In genomic region chr6:137489410-137490371, GRCh38 we compare ENCODE assay signal across 14 cellular contexts. TPM values are rescaled to one million over a fixed set of nuclear protein-coding genes. Genes with fewer than 3 reads are reported as not detected.
DNase-seq lines count a peak whose midpoint lies in the region; ATAC-seq and TF ChIP-seq lines count a peak whose summit lies in the region.
"Had no signal": no experiment of that assay in that cellular context is flagged by ENCODE, and none has a peak within 500 bp of the region (broad histone marks: within the 10 kb centered on the region; RNA-seq: fewer than 3 reads in every experiment).

No MANE protein-coding gene starts in this region.

- H3K4me3 ChIP-seq in HUES64 (ENCODE audit: low read length) (peak overlapping the region; percentile 54), esophagus muscularis mucosa (peak overlapping the region in 1 of 4 donors; percentile 36), trophoblast cell (ENCODE audit: low read depth, low read length) (no peak overlapping the region)
- H3K4me3 ChIP-seq: lung, SK-N-MC had no signal

- no peak overlapping the region for H3K14ac ChIP-seq in trophoblast cell (ENCODE audit: low read length)

- peak overlapping the region; percentile 45 for H3K27ac Mint-ChIP-seq in T-helper 2 cell treated with Interferon-gamma antibody and Interleukin-4, amounts not matched to agents 5 μg/mL and 100 μg/mL, for 36 hours

- no peak overlapping the region for H4K8ac ChIP-seq in trophoblast cell (ENCODE audit: low read depth, low read length)

- H3K36me3 ChIP-seq in HUES64 (ENCODE audit: insufficient read depth, low read length) = no peaks in the 10 kb centered on the region
- no peaks in the 10 kb centered on the region for H3K36me3 ChIP-seq in esophagus muscularis mucosa
- H3K36me3 ChIP-seq in trophoblast cell (ENCODE audit: control insufficient read depth in 1 of 2, insufficient read depth in 2 of 2, low read length in 2 of 2) = no peaks in the 10 kb centered on the region

- H3K27me3 ChIP-seq in HUES64 (ENCODE audit: insufficient read depth, low read length) = peaks cover 100% of the 10 kb centered on the region
- peaks cover 11 to 100% (median 89%) of the 10 kb centered on the region in 4 donors for H3K27me3 ChIP-seq in esophagus muscularis mucosa
- peaks cover 85% of the 10 kb centered on the region for H3K27me3 ChIP-seq in trophoblast cell (ENCODE audit: insufficient read depth, low read length)

- intact Hi-C loops in esophagus muscularis mucosa (cut with DNase I) = no loop called here

- H3K4me2 ChIP-seq in trophoblast cell (ENCODE audit: low read length) = peak overlapping the region; percentile 42

- DNase-seq in T-helper 2 cell treated with Interferon-gamma antibody and Interleukin-4, amounts not matched to agents 5 μg/mL and 100 μg/mL, for 36 hours (ENCODE audit: low spot score) = no peak
- DNase-seq in T-helper 2 cell = no peak
- DNase-seq in esophagus muscularis mucosa (ENCODE audit: extremely low spot score) = peak; percentile 68
- DNase-seq in trophoblast cell = no peak
- no peak for DNase-seq in CD1c-positive myeloid dendritic cell (ENCODE audit: extremely low spot score)
- DNase-seq: caudate nucleus, NCI-H1105 treated with DMSO at 0.1 percent for 48 hours had no signal

- no peak for ATAC-seq in HG02852 (IDR thresholded peaks at IDR 0.05; ENCODE audit: unreplicated experiment)
- ATAC-seq in GM21723 (IDR thresholded peaks at IDR 0.05; ENCODE audit: unreplicated experiment) = no peak

- no peaks in the 10 kb centered on the region for H3K79me1 ChIP-seq in trophoblast cell (ENCODE audit: low read length)

- H3K27me3 Mint-ChIP-seq in T-helper 2 cell treated with Interferon-gamma antibody and Interleukin-4, amounts not matched to agents 5 μg/mL and 100 μg/mL, for 36 hours (ENCODE audit: low read depth) = peaks cover 94% of the 10 kb centered on the region

- no peak overlapping the region for H4K12ac ChIP-seq in trophoblast cell (ENCODE audit: low read depth, low read length)

- peaks cover 22% of the 10 kb centered on the region for H3K4me1 Mint-ChIP-seq in T-helper 2 cell treated with Interferon-gamma antibody and Interleukin-4, amounts not matched to agents 5 μg/mL and 100 μg/mL, for 36 hours (ENCODE audit: low read depth)

- H3K9me3 ChIP-seq in HUES64 (ENCODE audit: insufficient read depth, low read depth, low read length) (no peaks in the 10 kb centered on the region), esophagus muscularis mucosa (no peaks in the 10 kb centered on the region), trophoblast cell (ENCODE audit: insufficient read depth, low read depth, low read length) (peaks cover 6% of the 10 kb centered on the region)

- H2AFZ ChIP-seq in trophoblast cell (ENCODE audit: insufficient read depth, low read length, poor library complexity) = no peak overlapping the region

- no peak overlapping the region for H3K9ac ChIP-seq in HUES64 (ENCODE audit: low read depth, low read length)
- H3K9ac ChIP-seq in trophoblast cell (ENCODE audit: low read length) = no peak overlapping the region

- no peaks in the 10 kb centered on the region for H3K79me2 ChIP-seq in trophoblast cell (ENCODE audit: control insufficient read depth, insufficient read depth, low read length, poor library complexity)

- no peak overlapping the region for H2BK12ac ChIP-seq in trophoblast cell (ENCODE audit: low read length)

- H2BK5ac ChIP-seq in trophoblast cell (ENCODE audit: low read depth, low read length, poor library complexity) = no peak overlapping the region

- no peak overlapping the region for H3K4ac ChIP-seq in trophoblast cell (ENCODE audit: low read depth, low read length)

- no peak overlapping the region for H3K18ac ChIP-seq in trophoblast cell (ENCODE audit: low read length)

- H4K91ac ChIP-seq in trophoblast cell (ENCODE audit: low read depth, low read length) = no peak overlapping the region

- no peak overlapping the region for H2AK5ac ChIP-seq in trophoblast cell (ENCODE audit: low read length)

- H3K36me3 Mint-ChIP-seq in T-helper 2 cell treated with Interferon-gamma antibody and Interleukin-4, amounts not matched to agents 5 μg/mL and 100 μg/mL, for 36 hours (ENCODE audit: low read depth) = peaks cover 7% of the 10 kb centered on the region

- no peak for TF ChIP-seq POLR2A in esophagus muscularis mucosa (IDR thresholded peaks at IDR 0.05; ENCODE audit: low read depth)

- H3K9me3 Mint-ChIP-seq in T-helper 2 cell treated with Interferon-gamma antibody and Interleukin-4, amounts not matched to agents 5 μg/mL and 100 μg/mL, for 36 hours = no peaks in the 10 kb centered on the region

- H3K27ac ChIP-seq in HUES64 (ENCODE audit: low read depth, low read length) (no peak overlapping the region; the same call in 1 of the 2 replicates), esophagus muscularis mucosa (replicated peaks in 1 of 4) (no peak overlapping the region), trophoblast cell (ENCODE audit: low read depth, low read length) (no peak overlapping the region)
- H3K27ac ChIP-seq: SK-N-MC had no signal

- TF ChIP-seq CTCF in esophagus muscularis mucosa (IDR thresholded peaks at IDR 0.05) = no peak

- no peak overlapping the region for H3K23ac ChIP-seq in trophoblast cell (ENCODE audit: low read length)

- H2BK120ac ChIP-seq in trophoblast cell (ENCODE audit: insufficient read depth, low read length, poor library complexity) = no peak overlapping the region

- WGBS in HUES64 = 2% methylated on average over 42 of the region's 43 CpGs
- WGBS in esophagus muscularis mucosa = 33% methylated on average over 41 of the region's 43 CpGs
- no CpG with 5 or more reads among the region's 43 CpGs for WGBS in trophoblast cell (ENCODE audit: extremely low coverage, insufficient coverage, insufficient read length)

- H3K4me1 ChIP-seq in HUES64 (ENCODE audit: insufficient read depth, low read length) = peaks cover 59% of the 10 kb centered on the region
- H3K4me1 ChIP-seq in esophagus muscularis mucosa = peaks cover 26 to 51% (median 43%) of the 10 kb centered on the region in 4 donors
- H3K4me1 ChIP-seq in trophoblast cell (ENCODE audit: control insufficient read depth in 1 of 2, insufficient read depth in 2 of 2, low read length in 2 of 2) = peaks cover 16 to 18% of the 10 kb centered on the region in 2 experiments

- no peak for TF ChIP-seq EP300 in esophagus muscularis mucosa (IDR thresholded peaks at IDR 0.05)

- H3K4me3 Mint-ChIP-seq in T-helper 2 cell treated with Interferon-gamma antibody and Interleukin-4, amounts not matched to agents 5 μg/mL and 100 μg/mL, for 36 hours = no peak overlapping the region

RNA-seq across cellular contexts. Expression of gene OLIG3, which starts 4.5 kb away (rescaled TPM):
- 3.9 TPM for polyA plus RNA-seq in HUES64 (2013, experiment 1 of 2)
- polyA plus RNA-seq in HUES64 (2013, experiment 2 of 2) = 2.3 TPM
- under 1 TPM in 1 of 4 donors, not detected in 3; 0.32 TPM for total RNA-seq in esophagus muscularis mucosa
- polyA plus RNA-seq in trophoblast cell (2013) = 0.03 TPM in 1 of 2 replicates, not detected in the other
- total RNA-seq: A172, lung, renal cortical epithelial cell had no signal
- polyA plus RNA-seq: lung had no signal
